8 cellular contexts compared by ENCODE assay signal in genomic region chr14:21455592-21455911, GRCh38. TPM values are rescaled to one million over a fixed set of nuclear protein-coding genes. Genes with fewer than 3 reads are reported as not detected.
A peak's percentile ranks its signal among the peaks of the same experiment; 100 is the strongest.
DNase-seq lines count a peak whose midpoint lies in the region; ATAC-seq and TF ChIP-seq lines count a peak whose summit lies in the region.

No MANE protein-coding gene starts in this region.

- H3K4me3 ChIP-seq in GM23248 (peak overlapping the region; percentile 93), PC-9 (peak overlapping the region; percentile 94), epithelial cell of proximal tubule (ENCODE audit: low read depth, low read length) (peak overlapping the region; percentile 98), neuron (ENCODE audit: low read length) (peak overlapping the region; percentile 82)

- no peaks in the 10 kb centered on the region for H3K9me3 Mint-ChIP-seq in CD4-positive, alpha-beta T cell

- H3K27ac ChIP-seq in CD4-positive, alpha-beta T cell (ENCODE audit: low read depth, low read length), result peak overlapping the region; percentile 88
- H3K27ac ChIP-seq in GM23248 (peak overlapping the region; percentile 97), PC-9 (peak overlapping the region; percentile 75)

- H4K20me1 ChIP-seq in GM23248 (ENCODE audit: insufficient read depth) (no peaks in the 10 kb centered on the region), PC-9 (ENCODE audit: insufficient read depth) (no peaks in the 10 kb centered on the region)

- WGBS in GM23248 (ENCODE audit: low coverage in 1 of 2, low lambda C conversion rate in 2 of 2, missing lambda C conversion rate in 2 of 2), 2 experiments, result 0 to 1% methylated on average over 17 of the region's 17 CpGs

- peak overlapping the region; percentile 95 for H3K9ac ChIP-seq in GM23248

- POLR2A ChIA-PET in CD4-positive, alpha-beta T cell (lab: Charles Lee), result interaction anchor here (0.7 to 5.8 kb wide), 19 partner anchors 9 to 1865 kb away, joined by 3 to 247 read pairs (median 6); partner anchors contain the start of genes ACIN1, C14orf119, METTL3 and OXA1L
- POLR2A ChIA-PET in PC-9 (lab: Charles Lee; ENCODE audit: unreplicated experiment), result interaction anchor here (0.6 to 1.1 kb wide), 6 partner anchors 10 to 279 kb away, joined by 4 to 11 read pairs (median 6); partner anchors contain the start of gene SALL2

- H2AFZ ChIP-seq in GM23248, result peak overlapping the region; percentile 89
- H2AFZ ChIP-seq in PC-9, result peak overlapping the region; percentile 93
- H2AFZ ChIP-seq in neuron (ENCODE audit: low read depth, low read length), result peak overlapping the region; percentile 51

- CTCF ChIA-PET in CD4-positive, alpha-beta T cell (lab: Charles Lee), result interaction anchor here (0.5 to 3.3 kb wide), 14 partner anchors 9 to 1116 kb away, joined by 3 to 45 read pairs (median 5); partner anchors contain the start of genes METTL3, RAB2B, SALL2 and TOX4
- CTCF ChIA-PET in PC-9 (lab: Charles Lee), result interaction anchor here (0.9 to 1.8 kb wide), 2 partner anchors 18 to 101 kb away, joined by 7 to 8 read pairs; no protein-coding TSS in a partner anchor

- H3K4me1 Mint-ChIP-seq in CD4-positive, alpha-beta T cell (ENCODE audit: low read depth), result peaks cover 51% of the 10 kb centered on the region

- no TSS peak for BruUV-seq in PC-9 (replicated peaks; lab: Mats Ljungman, UMichigan)

- peak overlapping the region; percentile 95 for H3K4me3 Mint-ChIP-seq in CD4-positive, alpha-beta T cell

- ATAC-seq in CD4-positive, alpha-beta T cell (ENCODE audit: poor library complexity), result peak; percentile 2

- no peak for TF ChIP-seq CTCF in CD4-positive, alpha-beta T cell (IDR thresholded peaks at IDR 0.05)
- TF ChIP-seq CTCF in PC-9 (conservative IDR thresholded peaks at IDR 0.05) (no peak), epithelial cell of proximal tubule (conservative IDR thresholded peaks at IDR 0.05; ENCODE audit: low read depth, low read length) (no peak)

- intact Hi-C loops in CD4-positive, alpha-beta T cell (cut with DNase I, micrococcal nuclease), result loop anchor here (1.0 to 10.0 kb wide), 4 partner anchors 18 to 1309 kb away; partner anchors contain the start of genes OXA1L (in 1 of the 2) and SUPT16H (in 1 of the 2)
- intact Hi-C loops in PC-9 (cut with micrococcal nuclease; ENCODE audit: unreplicated experiment), result no loop called here

- H3K9me3 ChIP-seq in CD4-positive, alpha-beta T cell (ENCODE audit: control insufficient read depth, low read length), result no peaks in the 10 kb centered on the region
- H3K9me3 ChIP-seq in GM23248 (ENCODE audit: low read depth) (no peaks in the 10 kb centered on the region), PC-9 (ENCODE audit: insufficient read depth, low read depth) (no peaks in the 10 kb centered on the region), neuron (ENCODE audit: low read length) (no peaks in the 10 kb centered on the region)

- DNase-seq in CD4-positive, alpha-beta T cell, result no peak
- DNase-seq in GM23248 (peak; percentile 81), PC-9 (no peak), epithelial cell of proximal tubule (ENCODE audit: low read depth) (no peak), SW480 (ENCODE audit: low spot score) (no peak), NCI-H1417 treated with DMSO at 0.1 percent for 48 hours (lab: John Stamatoyannopoulos, UW) (no peak), NCI-H146 (lab: John Stamatoyannopoulos, UW) (no peak)

- peaks cover 64% of the 10 kb centered on the region for H3K36me3 Mint-ChIP-seq in CD4-positive, alpha-beta T cell (ENCODE audit: low read depth)

- H3K79me2 ChIP-seq in GM23248 (ENCODE audit: insufficient read depth) (peaks cover 52% of the 10 kb centered on the region), PC-9 (ENCODE audit: low read depth) (peaks cover 49% of the 10 kb centered on the region)

- peaks cover 10% of the 10 kb centered on the region for H3K4me1 ChIP-seq in GM23248 (ENCODE audit: insufficient read depth)
- no peaks in the 10 kb centered on the region; the same call in 1 of the 2 replicates for H3K4me1 ChIP-seq in PC-9 (replicated peaks; ENCODE audit: insufficient read depth)
- peaks cover 14% of the 10 kb centered on the region for H3K4me1 ChIP-seq in neuron (ENCODE audit: insufficient read depth, low read length)

- peaks cover 8% of the 10 kb centered on the region; the same call in 1 of the 2 replicates for H3K36me3 ChIP-seq in GM23248 (ENCODE audit: low read depth)
- no peaks in the 10 kb centered on the region for H3K36me3 ChIP-seq in PC-9 (ENCODE audit: low read depth)
- H3K36me3 ChIP-seq in neuron (ENCODE audit: insufficient read depth, low read length), result peaks cover 16% of the 10 kb centered on the region

- H3K27me3 Mint-ChIP-seq in CD4-positive, alpha-beta T cell, result no peaks in the 10 kb centered on the region

- H3K9me2 ChIP-seq in GM23248 (ENCODE audit: insufficient read depth), result no peaks in the 10 kb centered on the region
- no peaks in the 10 kb centered on the region for H3K9me2 ChIP-seq in PC-9 (ENCODE audit: insufficient read depth)

- H3F3A ChIP-seq in GM23248 (ENCODE audit: insufficient read depth) (peaks cover 19% of the 10 kb centered on the region; the same call in 1 of the 2 replicates), PC-9 (ENCODE audit: insufficient read depth, low read depth) (0 out of 2 replicates have a peak, but pooled peaks cover 3% of the 10 kb centered on the region)

- in situ Hi-C loops in GM23248 (cut with MboI), result no loop called here

- H3K27ac Mint-ChIP-seq in CD4-positive, alpha-beta T cell, result peak overlapping the region; percentile 100

- H3K4me2 ChIP-seq in GM23248 (ENCODE audit: unreplicated experiment) (peak overlapping the region; percentile 96), PC-9 (peak overlapping the region; percentile 99)

- H3K27me3 ChIP-seq in CD4-positive, alpha-beta T cell (ENCODE audit: control insufficient read depth, insufficient read depth, low read length), result no peaks in the 10 kb centered on the region
- H3K27me3 ChIP-seq in GM23248 (replicated peaks; ENCODE audit: insufficient read depth) (no peaks in the 10 kb centered on the region), PC-9 (ENCODE audit: insufficient read depth, low read depth) (no peaks in the 10 kb centered on the region), neuron (ENCODE audit: insufficient read depth, low read length) (no peaks in the 10 kb centered on the region)

RNA-seq across cellular contexts. Expression of gene CHD8, which starts 0.4 kb away (rescaled TPM):
- total RNA-seq in CD4-positive, alpha-beta T cell, result 100 to 1,000 TPM; 119 to 128 TPM
- total RNA-seq in GM23248 (2014; rRNA removed; shearing (Covaris generic)), result 32.8 and 35.9 TPM in 2 replicates
- 21.2 and 21.4 TPM in 2 replicates for polyA plus RNA-seq in GM23248 (2016; fragmentation: Nextera tagmentation; extraction: Ambion mirVana)
- 57.3 and 58.7 TPM in 2 replicates for total RNA-seq in PC-9 (2021)
- 43.9 and 50.1 TPM in 2 replicates for total RNA-seq in epithelial cell of proximal tubule

RNA-seq across cellular contexts. Expression of gene RAB2B, which starts 21.2 kb away (rescaled TPM):
- 10 to 100 TPM; 21.1 to 23.9 TPM for total RNA-seq in CD4-positive, alpha-beta T cell
- total RNA-seq in GM23248 (2014; rRNA removed; shearing (Covaris generic)), result 21.1 and 31.6 TPM in 2 replicates
- polyA plus RNA-seq in GM23248 (2016; fragmentation: Nextera tagmentation; extraction: Ambion mirVana), result 14.7 and 15.6 TPM in 2 replicates
- total RNA-seq in PC-9 (2021), result 12.2 and 12.8 TPM in 2 replicates
- total RNA-seq in epithelial cell of proximal tubule, result 11.7 and 13.2 TPM in 2 replicates

RNA-seq across cellular contexts. Expression of gene TOX4, which starts 21.4 kb away (rescaled TPM):
- total RNA-seq in CD4-positive, alpha-beta T cell, result 10 to 100 TPM; 70.9 to 77.4 TPM
- 23.6 and 27.2 TPM in 2 replicates for total RNA-seq in GM23248 (2014; rRNA removed; shearing (Covaris generic))
- 74.2 TPM in 2 replicates for polyA plus RNA-seq in GM23248 (2016; fragmentation: Nextera tagmentation; extraction: Ambion mirVana)
- total RNA-seq in PC-9 (2021) (32.9 and 50.6 TPM in 2 replicates), epithelial cell of proximal tubule (28.2 and 28.8 TPM in 2 replicates)

RNA-seq across cellular contexts. Expression of gene METTL3, which starts 55.6 kb away (rescaled TPM):
- 10 to 100 TPM; 31.9 to 34.5 TPM for total RNA-seq in CD4-positive, alpha-beta T cell
- 44.1 and 44.5 TPM in 2 replicates for total RNA-seq in GM23248 (2014; rRNA removed; shearing (Covaris generic))
- 25.6 and 28.6 TPM in 2 replicates for polyA plus RNA-seq in GM23248 (2016; fragmentation: Nextera tagmentation; extraction: Ambion mirVana)
- total RNA-seq in PC-9 (2021) (27.9 and 30.7 TPM in 2 replicates), epithelial cell of proximal tubule (78.9 and 81.7 TPM in 2 replicates)
